In the genomic region with DNA sequence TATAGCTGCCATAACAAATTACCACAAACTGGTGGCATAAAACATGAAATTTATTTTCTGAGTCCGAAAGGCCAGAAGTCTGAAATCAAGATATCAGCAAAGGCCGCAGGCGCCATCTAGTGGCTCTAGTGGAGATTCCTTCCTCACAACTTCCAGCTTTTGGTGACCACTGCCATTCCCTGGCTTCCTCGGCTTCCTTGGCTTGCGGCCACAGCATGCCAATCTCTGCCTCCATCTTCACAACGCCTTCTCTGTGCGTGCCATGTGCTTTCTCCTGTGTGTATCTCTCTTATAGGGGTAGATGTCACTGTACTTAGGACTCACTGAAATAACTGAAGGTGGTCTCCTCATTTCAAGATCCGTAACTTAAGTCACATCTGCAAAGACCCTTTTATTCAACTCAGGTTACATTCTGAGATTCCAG, we compare ENCODE assay signal across 8 cellular contexts. TPM values are rescaled to one million over a fixed set of nuclear protein-coding genes. Genes with fewer than 3 reads are reported as not detected.
A peak's percentile ranks its signal among the peaks of the same experiment; 100 is the strongest.
DNase-seq lines count a peak whose midpoint lies in the region; ATAC-seq and TF ChIP-seq lines count a peak whose summit lies in the region.

No MANE protein-coding gene starts in this region.

- H3K27ac ChIP-seq in endodermal cell (ENCODE audit: low read depth, low read length): no peak overlapping the region
- H3K27ac ChIP-seq in mesendoderm (ENCODE audit: low read depth, low read length): no peak overlapping the region

- H3K27me3 Mint-ChIP-seq in activated CD8-positive, alpha-beta T cell treated with anti-CD3 and anti-CD28 coated beads, Interleukin-2, amount 10 ng/mL, durations not matched to agents 7 days and 5 days (ENCODE audit: low read depth): peaks cover 15% of the 10 kb centered on the region
- H3K27me3 Mint-ChIP-seq in endodermal cell (ENCODE audit: insufficient read depth): peaks cover 53% of the 10 kb centered on the region

- POLR2A ChIA-PET in activated CD8-positive, alpha-beta T cell treated with anti-CD3 and anti-CD28 coated beads, Interleukin-2, amount 10 ng/mL, durations not matched to agents 7 days and 5 days (lab: Charles Lee): interaction anchor here (1.0 to 1.4 kb wide), 3 partner anchors 50 to 433 kb away, joined by 3 to 4 read pairs (median 3); no protein-coding TSS in a partner anchor

- H3K36me3 Mint-ChIP-seq in activated CD8-positive, alpha-beta T cell treated with anti-CD3 and anti-CD28 coated beads, Interleukin-2, amount 10 ng/mL, durations not matched to agents 7 days and 5 days (ENCODE audit: low read depth): peaks cover 2% of the 10 kb centered on the region
- H3K36me3 Mint-ChIP-seq in endodermal cell (ENCODE audit: low read depth): no peaks in the 10 kb centered on the region

- H3K27ac Mint-ChIP-seq in activated CD8-positive, alpha-beta T cell treated with anti-CD3 and anti-CD28 coated beads, Interleukin-2, amount 10 ng/mL, durations not matched to agents 7 days and 5 days: no peak overlapping the region
- H3K27ac Mint-ChIP-seq in endodermal cell: no peak overlapping the region

- H3K4me2 ChIP-seq in mesendoderm (ENCODE audit: low read length): no peak overlapping the region

- no peak overlapping the region for H2BK120ac ChIP-seq in mesendoderm (ENCODE audit: low read depth, low read length)

- no peaks in the 10 kb centered on the region for H3K79me2 ChIP-seq in mesendoderm (ENCODE audit: control insufficient read depth, insufficient read depth, low read length)

- H3K4ac ChIP-seq in mesendoderm (ENCODE audit: low read depth, low read length): no peak overlapping the region

- no peak overlapping the region for H3K18ac ChIP-seq in mesendoderm (ENCODE audit: low read length)

- peaks cover 3% of the 10 kb centered on the region for H3K4me1 ChIP-seq in endodermal cell (ENCODE audit: control insufficient read depth, insufficient read depth, low read length)
- H3K4me1 ChIP-seq in mesendoderm (ENCODE audit: control insufficient read depth, low read depth, low read length): no peaks in the 10 kb centered on the region

- CTCF ChIA-PET in activated CD8-positive, alpha-beta T cell treated with anti-CD3 and anti-CD28 coated beads, Interleukin-2, amount 10 ng/mL, durations not matched to agents 7 days and 5 days (lab: Charles Lee): interaction anchor here (0.5 to 5.5 kb wide), 38 partner anchors 10 to 571 kb away, joined by 3 to 161 read pairs (median 4); partner anchors contain the start of gene LTV1

- peak; percentile 96 for TF ChIP-seq CTCF in endodermal cell (conservative IDR thresholded peaks at IDR 0.05)

- H3K27me3 ChIP-seq in endodermal cell (ENCODE audit: control insufficient read depth, insufficient read depth, low read length, poor library complexity, severe bottlenecking) (peaks cover 6% of the 10 kb centered on the region), mesendoderm (ENCODE audit: insufficient read depth, low read length, poor library complexity) (peaks cover 2% of the 10 kb centered on the region)

- no peak overlapping the region for H3K23ac ChIP-seq in mesendoderm (ENCODE audit: low read length)

- H3K9me3 ChIP-seq in endodermal cell (ENCODE audit: control insufficient read depth, low read length): peaks cover 10% of the 10 kb centered on the region

- H3K36me3 ChIP-seq in endodermal cell (ENCODE audit: control insufficient read depth, insufficient read depth, low read length) (no peaks in the 10 kb centered on the region), mesendoderm (ENCODE audit: control insufficient read depth, insufficient read depth, low read length) (no peaks in the 10 kb centered on the region)

- DNase-seq in D341Med (ENCODE audit: low spot score) (peak; percentile 70), NCI-H82 treated with DMSO at 0.1 percent for 48 hours (lab: John Stamatoyannopoulos, UW; ENCODE audit: unreplicated experiment) (peak; percentile 5), endodermal cell (peak; percentile 92), mesendoderm (peak; percentile 81)
- peak; percentile 67 for DNase-seq in activated CD8-positive, alpha-beta T cell treated with anti-CD3 and anti-CD28 coated beads, Interleukin-2, amount 10 ng/mL, durations not matched to agents 7 days and 5 days
- peak; percentile 38 for DNase-seq in stimulated activated CD8-positive, alpha-beta memory T cell treated with anti-CD3 and anti-CD28 coated beads, Interleukin-7, amount 100 ng/mL, for 24 hours (ENCODE audit: low read depth)

- H3K9ac ChIP-seq in endodermal cell (ENCODE audit: extremely low read depth, low read length, poor library complexity, severe bottlenecking) (no peak overlapping the region), mesendoderm (ENCODE audit: low read length) (no peak overlapping the region)

- ATAC-seq in HG03175 (IDR thresholded peaks at IDR 0.05; ENCODE audit: unreplicated experiment): peak; percentile 45
- ATAC-seq in activated CD8-positive, alpha-beta T cell treated with anti-CD3 and anti-CD28 coated beads, Interleukin-2, amount 10 ng/mL, durations not matched to agents 7 days and 5 days: no peak
- ATAC-seq in HG03039 (IDR thresholded peaks at IDR 0.05; ENCODE audit: unreplicated experiment): no peak

- H3K9me3 Mint-ChIP-seq in activated CD8-positive, alpha-beta T cell treated with anti-CD3 and anti-CD28 coated beads, Interleukin-2, amount 10 ng/mL, durations not matched to agents 7 days and 5 days (ENCODE audit: insufficient read depth): no peaks in the 10 kb centered on the region
- H3K9me3 Mint-ChIP-seq in endodermal cell: peaks cover 18% of the 10 kb centered on the region

- H3K4me3 ChIP-seq in endodermal cell (ENCODE audit: low read length) (peak overlapping the region; percentile 51), mesendoderm (ENCODE audit: low read length) (no peak overlapping the region)

- no peaks in the 10 kb centered on the region for H3K79me1 ChIP-seq in mesendoderm (ENCODE audit: low read length)

- H3K56ac ChIP-seq in mesendoderm (ENCODE audit: low read length): no peak overlapping the region

- 27 to 35% methylated on average over 4 to 8 of the region's 8 CpGs for WGBS in endodermal cell (ENCODE audit: insufficient coverage in 1 of 2, insufficient read length in 1 of 2), 2 experiments
- WGBS in mesendoderm (ENCODE audit: extremely low coverage, insufficient coverage, low lambda C conversion rate): no CpG with 5 or more reads among the region's 8 CpGs

- H2BK15ac ChIP-seq in mesendoderm (replicated peaks; ENCODE audit: low read depth): no peak overlapping the region

- H3K4me3 Mint-ChIP-seq in activated CD8-positive, alpha-beta T cell treated with anti-CD3 and anti-CD28 coated beads, Interleukin-2, amount 10 ng/mL, durations not matched to agents 7 days and 5 days: no peak overlapping the region
- H3K4me3 Mint-ChIP-seq in endodermal cell: no peak overlapping the region

- H2BK5ac ChIP-seq in mesendoderm (ENCODE audit: low read length): no peak overlapping the region

- peaks cover 5% of the 10 kb centered on the region for H3K4me1 Mint-ChIP-seq in activated CD8-positive, alpha-beta T cell treated with anti-CD3 and anti-CD28 coated beads, Interleukin-2, amount 10 ng/mL, durations not matched to agents 7 days and 5 days (ENCODE audit: low read depth)
- peaks cover 9% of the 10 kb centered on the region for H3K4me1 Mint-ChIP-seq in endodermal cell

- H2AK5ac ChIP-seq in mesendoderm (ENCODE audit: low read length): no peak overlapping the region

- H4K5ac ChIP-seq in mesendoderm (ENCODE audit: low read length): no peak overlapping the region

- no peak overlapping the region for H4K8ac ChIP-seq in mesendoderm (ENCODE audit: low read depth, low read length)

RNA-seq across cellular contexts. Expression of gene PLAGL1, which starts 5.4 kb away (rescaled TPM):
- total RNA-seq in activated CD8-positive, alpha-beta T cell treated with anti-CD3 and anti-CD28 coated beads, Interleukin-2, amount 10 ng/mL, durations not matched to agents 7 days and 5 days: 1 to 10 TPM; 7.4 to 7.7 TPM
- 1 to 10 TPM; 1.4 to 1.6 TPM for total RNA-seq in endodermal cell
- polyA plus RNA-seq in endodermal cell (2013, experiment 1 of 2): 87.8 TPM
- 69.3 TPM for polyA plus RNA-seq in endodermal cell (2013, experiment 2 of 2)
- 3.4 TPM for polyA plus RNA-seq in mesendoderm (2013, experiment 1 of 2)
- polyA plus RNA-seq in mesendoderm (2013, experiment 2 of 2): 3.8 TPM

Comparison
In these comparisons a context has a peak if more than half of its experiments do, and no peak if none do; other contexts are left out.
1. DNase-seq: peak in every context shown above with its lines; median percentile 92 in endodermal cell; 81 in mesendoderm; 70 in D341Med; 67 in activated CD8-positive, alpha-beta T cell treated with anti-CD3 and anti-CD28 coated beads, Interleukin-2, amount 10 ng/mL, durations not matched to agents 7 days and 5 days; 38 in stimulated activated CD8-positive, alpha-beta memory T cell treated with anti-CD3 and anti-CD28 coated beads, Interleukin-7, amount 100 ng/mL, for 24 hours; 5 in NCI-H82 treated with DMSO at 0.1 percent for 48 hours.